Comparison of ENCODE assay signal across 29 cellular contexts in genomic region chr17:34760931-34761500, GRCh38.
DNase-seq lines count a peak whose midpoint lies in the region; ATAC-seq, FAIRE-seq and TF ChIP-seq lines count a peak whose summit lies in the region.
"Had no signal": no experiment of that assay in that cellular context is flagged by ENCODE, and none has a peak within 500 bp of the region (broad histone marks: within the 10 kb centered on the region; RNA-seq: fewer than 3 reads in every experiment).

No MANE protein-coding gene starts in this region.

- 79% methylated on average over 3 of the region's 3 CpGs; no CpG with 5 or more reads in 1 of the 2 experiments for WGBS in endodermal cell (ENCODE audit: insufficient coverage in 1 of 2, insufficient read length in 1 of 2), 2 experiments

- FAIRE-seq in D721Med (lab: Jason Lieb, UNC): no peak
- FAIRE-seq: GM12892, pancreas had no signal

- no peaks in the 10 kb centered on the region for H3K36me3 Mint-ChIP-seq in endodermal cell (ENCODE audit: low read depth)
- H3K36me3 Mint-ChIP-seq: activated naive CD8-positive, alpha-beta T cell treated with anti-CD3 and anti-CD28 coated beads for 36 hours had no signal

- H3K27ac ChIP-seq in endodermal cell (ENCODE audit: low read depth, low read length): no peak overlapping the region
- H3K27ac ChIP-seq: BLaER1 treated with 17β-estradiol and CSF1 and Interleukin-3, amounts not matched to agents 10 nM and 100 nM; cardiac muscle cell; coronary artery; heart left ventricle; pancreas; spleen; tibial nerve had no signal

- H3K9me3 ChIP-seq in endodermal cell (ENCODE audit: control insufficient read depth, low read length): no peaks in the 10 kb centered on the region
- H3K9me3 ChIP-seq: BLaER1 treated with 17β-estradiol and CSF1 and Interleukin-3, amounts not matched to agents 10 nM and 100 nM; Caco-2; heart left ventricle; pancreas; spleen; tibial nerve had no signal

- TF ChIP-seq CTCF in endodermal cell (conservative IDR thresholded peaks at IDR 0.05): no peak
- no peak for TF ChIP-seq CTCF in D721Med (IDR thresholded peaks at IDR 0.05; ENCODE audit: insufficient read depth, missing control alignments)

- H3K27me3 Mint-ChIP-seq in endodermal cell (ENCODE audit: insufficient read depth): no peaks in the 10 kb centered on the region

- no peak overlapping the region for H3K4me3 Mint-ChIP-seq in endodermal cell
- H3K4me3 Mint-ChIP-seq: activated naive CD8-positive, alpha-beta T cell treated with anti-CD3 and anti-CD28 coated beads for 36 hours; nephron progenitor cell; T-helper 1 cell treated with Interleukin-12 subunit alpha and Interleukin-12 subunit beta and Interleukin-4 antibody, amounts not matched to agents 30 μg/mL and 1 μg/mL, for 36 hours had no signal

- H3K27ac Mint-ChIP-seq in endodermal cell: no peak overlapping the region
- H3K27ac Mint-ChIP-seq: activated naive CD8-positive, alpha-beta T cell treated with anti-CD3 and anti-CD28 coated beads for 36 hours; nephron progenitor cell; T-helper 1 cell treated with Interleukin-12 subunit alpha and Interleukin-12 subunit beta and Interleukin-4 antibody, amounts not matched to agents 30 μg/mL and 1 μg/mL, for 36 hours had no signal

- DNase-seq in activated effector memory CD4-positive, alpha-beta T cell treated with anti-CD3 and anti-CD28 coated beads, Interleukin-2, amount 50 U/mL, for 16 hours: peak; percentile 19
- no peak for DNase-seq in activated effector memory CD4-positive, alpha-beta T cell treated with Interleukin-2 at 50 U/mL for 16 hours
- DNase-seq in NCI-H1105 treated with DMSO at 0.1 percent for 48 hours (lab: John Stamatoyannopoulos, UW): peak; percentile 87
- DNase-seq in endodermal cell: peak; percentile 26
- DNase-seq in D721Med (ENCODE audit: insufficient read length, low spot score): no peak
- DNase-seq: activated naive CD8-positive, alpha-beta T cell treated with anti-CD3 and anti-CD28 coated beads for 36 hours; activated T-cell treated with anti-CD3 and anti-CD28 coated beads for 4 hours; aorta; effector memory CD4-positive, alpha-beta T cell; EL; heart left ventricle; kidney glomerular epithelial cell; NCI-H2107; NCI-H774; nephron progenitor cell; pancreas; retina; RPMI8226; spleen had no signal

- peaks cover 6% of the 10 kb centered on the region for H3K4me1 ChIP-seq in endodermal cell (ENCODE audit: control insufficient read depth, insufficient read depth, low read length)
- H3K4me1 ChIP-seq: BLaER1 treated with 17β-estradiol and CSF1 and Interleukin-3, amounts not matched to agents 10 nM and 100 nM; Caco-2; heart left ventricle; pancreas; spleen; tibial nerve had no signal

- H3K27me3 ChIP-seq in endodermal cell (ENCODE audit: control insufficient read depth, insufficient read depth, low read length, poor library complexity, severe bottlenecking): no peaks in the 10 kb centered on the region
- H3K27me3 ChIP-seq: BLaER1 treated with 17β-estradiol and CSF1 and Interleukin-3, amounts not matched to agents 10 nM and 100 nM; cardiac muscle cell; pancreas; tibial nerve had no signal

- no peaks in the 10 kb centered on the region for H3K9me3 Mint-ChIP-seq in endodermal cell
- H3K9me3 Mint-ChIP-seq: activated naive CD8-positive, alpha-beta T cell treated with anti-CD3 and anti-CD28 coated beads for 36 hours; nephron progenitor cell; T-helper 1 cell treated with Interleukin-12 subunit alpha and Interleukin-12 subunit beta and Interleukin-4 antibody, amounts not matched to agents 30 μg/mL and 1 μg/mL, for 36 hours had no signal

- no peaks in the 10 kb centered on the region for H3K36me3 ChIP-seq in endodermal cell (ENCODE audit: control insufficient read depth, insufficient read depth, low read length)
- H3K36me3 ChIP-seq: BLaER1 treated with 17β-estradiol and CSF1 and Interleukin-3, amounts not matched to agents 10 nM and 100 nM; cardiac muscle cell; heart left ventricle; pancreas; spleen; tibial nerve had no signal

- ATAC-seq in GM21515 (IDR thresholded peaks at IDR 0.05; ENCODE audit: unreplicated experiment) (no peak), GM18870 (IDR thresholded peaks at IDR 0.05; ENCODE audit: unreplicated experiment) (no peak)
- ATAC-seq: heart left ventricle, pancreas had no signal

- peaks cover 15% of the 10 kb centered on the region for H3K4me1 Mint-ChIP-seq in endodermal cell
- H3K4me1 Mint-ChIP-seq: activated naive CD8-positive, alpha-beta T cell treated with anti-CD3 and anti-CD28 coated beads for 36 hours had no signal

- no peak overlapping the region for H3K4me3 ChIP-seq in endodermal cell (ENCODE audit: low read length)
- H3K4me3 ChIP-seq: BLaER1 treated with 17β-estradiol and CSF1 and Interleukin-3, amounts not matched to agents 10 nM and 100 nM; cardiac muscle cell; coronary artery; heart left ventricle; lung; pancreas; spleen; tibial nerve had no signal

- no peak overlapping the region for H3K9ac ChIP-seq in endodermal cell (ENCODE audit: extremely low read depth, low read length, poor library complexity, severe bottlenecking)
- H3K9ac ChIP-seq: BLaER1 treated with 17β-estradiol and CSF1 and Interleukin-3, amounts not matched to agents 10 nM and 100 nM had no signal

Comparison
In these comparisons a context has a peak if more than half of its experiments do, and no peak if none do; other contexts are left out.
1. DNase-seq: peak in activated effector memory CD4-positive, alpha-beta T cell treated with anti-CD3 and anti-CD28 coated beads, Interleukin-2, amount 50 U/mL, for 16 hours (single experiment), NCI-H1105 treated with DMSO at 0.1 percent for 48 hours (single experiment) and endodermal cell (single experiment); none in activated effector memory CD4-positive, alpha-beta T cell treated with Interleukin-2 at 50 U/mL for 16 hours (single experiment) and D721Med (single experiment).